In genomic region chr14:24297190-24297964, GRCh38 we compare ENCODE assay signal across 8 cellular contexts. TPM values are rescaled to one million over a fixed set of nuclear protein-coding genes. Genes with fewer than 3 reads are reported as not detected.
DNase-seq lines count a peak whose midpoint lies in the region; ATAC-seq and TF ChIP-seq lines count a peak whose summit lies in the region.

No MANE protein-coding gene starts in this region.

- H3K9me3 ChIP-seq in IMR-90 (ENCODE audit: control insufficient read depth, insufficient read depth, low read length): no peaks in the 10 kb centered on the region
- no peaks in the 10 kb centered on the region for H3K9me3 ChIP-seq in tibial nerve
- H3K9me3 ChIP-seq in right cardiac atrium (ENCODE audit: control insufficient read depth, low read length): no peaks in the 10 kb centered on the region

- no peak for TF ChIP-seq EP300 in tibial nerve (IDR thresholded peaks at IDR 0.05)

- no peak overlapping the region for H2AFZ ChIP-seq in IMR-90 (replicated peaks; ENCODE audit: low read length, poor library complexity)

- no peak overlapping the region for H3K14ac ChIP-seq in IMR-90 (replicated peaks; ENCODE audit: low read depth, low read length)

- no peak overlapping the region for H2BK5ac ChIP-seq in IMR-90 (ENCODE audit: low read depth, low read length, poor library complexity, severe bottlenecking)

- H3K56ac ChIP-seq in IMR-90 (ENCODE audit: extremely low read depth, insufficient read depth, low read length): no peak overlapping the region

- no peak overlapping the region for H2AK5ac ChIP-seq in IMR-90 (ENCODE audit: low read depth, low read length)

- no TSS peak for BruUV-seq in IMR-90 (replicated peaks; lab: Mats Ljungman, UMichigan)

- H2BK15ac ChIP-seq in IMR-90 (ENCODE audit: low read depth, low read length): no peak overlapping the region

- no peak overlapping the region for H2BK120ac ChIP-seq in IMR-90 (ENCODE audit: low read depth, low read length)

- TF ChIP-seq CTCF in IMR-90 (conservative IDR thresholded peaks at IDR 0.05; ENCODE audit: low read depth, low read length): peak; percentile 41; the same call in 1 of the 2 replicates
- TF ChIP-seq CTCF in WTC11 (IDR thresholded peaks at IDR 0.05): no peak; the same call in 1 of the 2 replicates
- TF ChIP-seq CTCF in tibial nerve (IDR thresholded peaks at IDR 0.05): peak in 2 of 5 experiments; percentile 8 to 13

- no peak overlapping the region for H2BK20ac ChIP-seq in IMR-90 (ENCODE audit: low read depth, low read length)

- H3K9me1 ChIP-seq in IMR-90 (ENCODE audit: insufficient read depth, low read length): no peaks in the 10 kb centered on the region

- peaks cover 19% of the 10 kb centered on the region for H3K4me1 Mint-ChIP-seq in WTC11
- H3K4me1 Mint-ChIP-seq in immature natural killer cell: peaks cover 49 to 63% of the 10 kb centered on the region in 2 donors

- DNase-seq in DMS53 treated with DMSO at 0.1 percent for 48 hours (lab: John Stamatoyannopoulos, UW; ENCODE audit: unreplicated experiment) (peak; percentile 3), IMR-90 (peak; percentile 28), WTC11 (ENCODE audit: low spot score) (no peak), immature natural killer cell (no peak), cerebellum (ENCODE audit: low spot score) (no peak), tibial nerve (ENCODE audit: low spot score in 2 of 2) (no peak), right cardiac atrium (no peak)

- TF ChIP-seq RAD21 in IMR-90 (IDR thresholded peaks at IDR 0.05; ENCODE audit: low read length): no peak

- H3K27ac ChIP-seq in IMR-90 (ENCODE audit: insufficient read depth, low read length) (no peak overlapping the region), tibial nerve (no peak overlapping the region), right cardiac atrium (ENCODE audit: low read length) (no peak overlapping the region)

- H4K91ac ChIP-seq in IMR-90 (ENCODE audit: insufficient read depth, low read depth, low read length): no peak overlapping the region

- H3K4me3 ChIP-seq in IMR-90 (ENCODE audit: insufficient read depth, low read depth, low read length) (no peak overlapping the region), tibial nerve (no peak overlapping the region), right cardiac atrium (ENCODE audit: low read length) (no peak overlapping the region)

- H2AK9ac ChIP-seq in IMR-90 (replicated peaks; ENCODE audit: low read depth, low read length, poor library complexity): peak overlapping the region; percentile 74

- POLR2A ChIA-PET in IMR-90 (lab: Charles Lee; ENCODE audit: unreplicated experiment) (interaction anchor here (0.6 to 1.9 kb wide), 2 partner anchors 55 to 109 kb away, joined by 3 to 6 read pairs; partner anchors contain the start of genes IPO4 and TINF2), WTC11 (lab: Charles Lee) (interaction anchor here (0.6 to 3.6 kb wide), 5 partner anchors 10 to 134 kb away, joined by 3 to 13 read pairs (median 3); partner anchors contain the start of genes CHMP4A, CIDEB, RABGGTA and TINF2)

- H3K4me3 Mint-ChIP-seq in WTC11: no peak overlapping the region; the same call in 1 of the 2 replicates
- no peak overlapping the region for H3K4me3 Mint-ChIP-seq in immature natural killer cell

- CTCF ChIA-PET in IMR-90 (lab: Yijun Ruan, JAX): interaction anchor here (0.5 to 3.0 kb wide), 8 partner anchors 11 to 182 kb away, joined by 3 to 23 read pairs (median 4); partner anchors contain the start of genes CIDEB, IPO4, LTB4R2 and TINF2
- CTCF ChIA-PET in WTC11 (lab: Charles Lee): interaction anchor here (0.6 to 8.2 kb wide), 30 partner anchors 9 to 246 kb away, joined by 3 to 165 read pairs (median 7); partner anchors contain the start of genes ADCY4, CARMIL3, CIDEB and EMC9

- H4K5ac ChIP-seq in IMR-90 (ENCODE audit: low read depth, low read length): no peak overlapping the region

- TF ChIP-seq POLR2A in IMR-90 (IDR thresholded peaks at IDR 0.05; ENCODE audit: low read depth, low read length) (no peak), tibial nerve (IDR thresholded peaks at IDR 0.05) (no peak)

- H3K4me2 ChIP-seq in IMR-90 (ENCODE audit: low read depth, low read length): no peak overlapping the region

- no peaks in the 10 kb centered on the region for H3K9me3 Mint-ChIP-seq in WTC11
- H3K9me3 Mint-ChIP-seq in immature natural killer cell: no peaks in the 10 kb centered on the region

- H3K4ac ChIP-seq in IMR-90 (ENCODE audit: low read depth, low read length): no peak overlapping the region

- no peak overlapping the region for H4K8ac ChIP-seq in IMR-90 (ENCODE audit: low read depth in 2 of 2, low read length in 2 of 2)

- intact Hi-C loops in IMR-90 (cut with micrococcal nuclease): loop anchor here (1.0 to 10.0 kb wide), 6 partner anchors 26 to 313 kb away; partner anchors contain the start of genes DHRS4L2, MDP1, PSME2 and RABGGTA
- intact Hi-C loops in right cardiac atrium (cut with DNase I): loop anchor here (2.0 to 10.0 kb wide), 4 partner anchors 50 to 55 kb away; partner anchors contain the start of gene TINF2 (in 3 of the 4)

- H3K4me1 ChIP-seq in IMR-90 (ENCODE audit: control insufficient read depth, insufficient read depth, low read length) (peaks cover 9% of the 10 kb centered on the region), tibial nerve (peaks cover 0 to 48% (median 13%) of the 10 kb centered on the region in 4 donors), right cardiac atrium (ENCODE audit: control insufficient read depth, insufficient read depth, low read length) (peaks cover 10% of the 10 kb centered on the region)

- H3K27me3 Mint-ChIP-seq in WTC11 (ENCODE audit: low read depth) (0 out of 2 replicates have a peak, but pooled peaks cover 3% of the 10 kb centered on the region), immature natural killer cell (ENCODE audit: low read depth in 3 of 3) (peaks cover 2 to 8% (median 8%) of the 10 kb centered on the region in 3 donors)

- no peak overlapping the region for H3K9ac ChIP-seq in IMR-90 (ENCODE audit: low read depth, low read length)

- no peak overlapping the region for H3K23ac ChIP-seq in IMR-90 (ENCODE audit: low read depth, low read length)

- H4K20me1 ChIP-seq in IMR-90 (ENCODE audit: insufficient read depth, low read length): no peaks in the 10 kb centered on the region

- no peak overlapping the region for H3K18ac ChIP-seq in IMR-90 (ENCODE audit: low read depth, low read length)

- H3K79me1 ChIP-seq in IMR-90 (ENCODE audit: low read depth in 1 of 2, low read length in 2 of 2): peaks cover 21 to 51% of the 10 kb centered on the region in 2 experiments

- H3K36me3 Mint-ChIP-seq in WTC11: peaks cover 11% of the 10 kb centered on the region
- peaks cover 13 to 41% (median 14%) of the 10 kb centered on the region in 3 donors for H3K36me3 Mint-ChIP-seq in immature natural killer cell

- peak overlapping the region; percentile 83 for H3K27ac Mint-ChIP-seq in WTC11
- H3K27ac Mint-ChIP-seq in immature natural killer cell: peak overlapping the region; percentile 73 to 96 (median 82)

- dilution Hi-C loops in IMR-90 (cut with HindIII; ENCODE audit: low sequenced_read_pairs, unreplicated experiment): no loop called here

- H3K27me3 ChIP-seq in IMR-90 (ENCODE audit: control insufficient read depth, insufficient read depth, low read length) (no peaks in the 10 kb centered on the region), tibial nerve (no peaks in the 10 kb centered on the region), right cardiac atrium (ENCODE audit: control insufficient read depth, insufficient read depth) (no peaks in the 10 kb centered on the region)

- 49% methylated on average over 4 of the region's 5 CpGs; no CpG with 5 or more reads in 1 of the 2 experiments for WGBS in IMR-90 (ENCODE audit: extremely low coverage in 2 of 2, insufficient read length in 1 of 2), 2 experiments
- 42 to 47% methylated on average over 5 of the region's 5 CpGs for WGBS in tibial nerve, 2 donors
- 50% methylated on average over 5 of the region's 5 CpGs for WGBS in right cardiac atrium

- ATAC-seq in GM19438 (IDR thresholded peaks at IDR 0.05; ENCODE audit: low read depth, unreplicated experiment) (peak; percentile 7), IMR-90 (ENCODE audit: low read depth) (no peak), WTC11 (0 out of 2 replicates have a peak, but pooled peaks have one; percentile 13), right cardiac atrium (no peak)

- in situ Hi-C loops in IMR-90 (cut with MboI; ENCODE audit: low sequenced_read_pairs): loop anchor here (5.0 kb wide), 1 partner anchor 55 kb away; the partner anchor contains the start of gene TINF2

- H3K36me3 ChIP-seq in IMR-90 (ENCODE audit: control insufficient read depth, insufficient read depth, low read length): peaks cover 16% of the 10 kb centered on the region
- H3K36me3 ChIP-seq in tibial nerve: peaks cover 0 to 47% (median 14%) of the 10 kb centered on the region in 3 donors

RNA-seq across cellular contexts. Expression of gene DHRS1, which starts 2.2 kb away (rescaled TPM):
- total RNA-seq in IMR-90 (2012; rRNA removed) (13.1 and 15.8 TPM in 2 replicates), WTC11 (2021) (13.9 to 16.7 TPM (median 15.4 TPM) in 3 replicates), cerebellum (7.9 TPM), tibial nerve (10 to 100 TPM; 15.7 to 43.5 (median 22.6) TPM), right cardiac atrium (10 to 100 TPM in 2 of 4 donors, 1 to 10 TPM in 2; 5.9 to 12.0 (median 10.4) TPM)
- polyA plus RNA-seq in IMR-90 (2012; rRNA removed) (34.7 and 38.6 TPM in 2 replicates), immature natural killer cell (10 to 100 TPM; 31.4 to 35.9 (median 31.7) TPM), right cardiac atrium (7.2 TPM)
- polyA plus RNA-seq in IMR-90 (2012; cell fraction: cytosol; rRNA removed): 41.5 and 62.4 TPM in 2 replicates
- polyA plus RNA-seq in IMR-90 (2012; cell fraction: nucleus; rRNA removed; ENCODE audit: low replicate concordance): 109 and 123 TPM in 2 replicates

RNA-seq across cellular contexts. Expression of gene NOP9, which starts 2.3 kb away (rescaled TPM):
- total RNA-seq in IMR-90 (2012; rRNA removed): 22.5 and 25.8 TPM in 2 replicates
- 11.7 and 11.8 TPM in 2 replicates for polyA plus RNA-seq in IMR-90 (2012; rRNA removed)
- polyA plus RNA-seq in IMR-90 (2012; cell fraction: cytosol; rRNA removed): 6.1 and 6.8 TPM in 2 replicates
- polyA plus RNA-seq in IMR-90 (2012; cell fraction: nucleus; rRNA removed; ENCODE audit: low replicate concordance): 15.1 and 18.3 TPM in 2 replicates
- 34.3 to 44.4 TPM (median 35.0 TPM) in 3 replicates for total RNA-seq in WTC11 (2021)
- 1 to 10 TPM in 2 of 3 donors, not detected in 1; 1.4 to 2.4 TPM for polyA plus RNA-seq in immature natural killer cell
- 17.7 TPM for total RNA-seq in cerebellum
- total RNA-seq in tibial nerve: 10 to 100 TPM; 17.0 to 24.9 (median 20.4) TPM
- 10 to 100 TPM; 19.2 to 20.3 (median 19.6) TPM for total RNA-seq in right cardiac atrium
- polyA plus RNA-seq in right cardiac atrium: 9.6 TPM

RNA-seq across cellular contexts. Expression of gene CIDEB, which starts 10.4 kb away (rescaled TPM):
- under 0.01 TPM in 2 replicates for total RNA-seq in IMR-90 (2012; rRNA removed)
- 0.19 TPM in 2 replicates for polyA plus RNA-seq in IMR-90 (2012; rRNA removed)
- polyA plus RNA-seq in IMR-90 (2012; cell fraction: cytosol; rRNA removed): 0.06 and 0.14 TPM in 2 replicates
- 0.26 and 0.33 TPM in 2 replicates for polyA plus RNA-seq in IMR-90 (2012; cell fraction: nucleus; rRNA removed; ENCODE audit: low replicate concordance)
- total RNA-seq in WTC11 (2021): 4.7 to 6.1 TPM (median 5.6 TPM) in 3 replicates
- polyA plus RNA-seq in immature natural killer cell: 10 to 100 TPM; 31.6 to 81.9 (median 52.1) TPM
- 5.8 TPM for total RNA-seq in cerebellum
- total RNA-seq in tibial nerve: 10 to 100 TPM in 3 of 4 donors, 1 to 10 TPM in 1; 9.4 to 34.5 (median 14.2) TPM
- 1 to 10 TPM; 5.8 to 8.5 (median 6.9) TPM for total RNA-seq in right cardiac atrium
- 3.6 TPM for polyA plus RNA-seq in right cardiac atrium

RNA-seq across cellular contexts. Expression of gene LTB4R2, which starts 12.6 kb away (rescaled TPM):
- total RNA-seq in IMR-90 (2012; rRNA removed) (0.56 and 0.72 TPM in 2 replicates), WTC11 (2021) (9.1 to 12.9 TPM (median 9.8 TPM) in 3 replicates), cerebellum (4.0 TPM), tibial nerve (10 to 100 TPM; 15.5 to 31.5 (median 20.2) TPM), right cardiac atrium (1 to 10 TPM; 1.2 to 2.1 (median 1.4) TPM)
- polyA plus RNA-seq in IMR-90 (2012; rRNA removed) (1.7 and 2.0 TPM in 2 replicates), immature natural killer cell (1 to 10 TPM; 2.1 to 4.9 (median 3.9) TPM), right cardiac atrium (0.66 TPM)
- polyA plus RNA-seq in IMR-90 (2012; cell fraction: cytosol; rRNA removed): 0.49 and 0.66 TPM in 2 replicates
- 17.9 and 66.1 TPM in 2 replicates for polyA plus RNA-seq in IMR-90 (2012; cell fraction: nucleus; rRNA removed; ENCODE audit: low replicate concordance)

RNA-seq across cellular contexts. Expression of gene LTB4R, which starts 13.9 kb away (rescaled TPM):
- total RNA-seq in IMR-90 (2012; rRNA removed) (0.18 and 0.28 TPM in 2 replicates), WTC11 (2021) (6.9 to 9.4 TPM (median 7.6 TPM) in 3 replicates), cerebellum (3.5 TPM), tibial nerve (10 to 100 TPM in 3 of 4 donors, 1 to 10 TPM in 1; 8.4 to 14.4 (median 11.8) TPM), right cardiac atrium (1 to 10 TPM; 2.2 to 3.1 (median 2.4) TPM)
- polyA plus RNA-seq in IMR-90 (2012; rRNA removed) (2.3 TPM in 2 replicates), immature natural killer cell (10 to 100 TPM; 12.4 to 13.7 (median 12.7) TPM), right cardiac atrium (1.6 TPM)
- polyA plus RNA-seq in IMR-90 (2012; cell fraction: cytosol; rRNA removed): 0.10 and 0.38 TPM in 2 replicates
- polyA plus RNA-seq in IMR-90 (2012; cell fraction: nucleus; rRNA removed; ENCODE audit: low replicate concordance): 26.7 and 90.3 TPM in 2 replicates

Comparison
In these comparisons a context has a peak if more than half of its experiments do, and no peak if none do; other contexts are left out.
1. DNase-seq: peak in DMS53 treated with DMSO at 0.1 percent for 48 hours (single experiment) and IMR-90 (single experiment); none in WTC11 (single experiment), immature natural killer cell (0 of 3), cerebellum (single experiment), tibial nerve (0 of 2) and right cardiac atrium (0 of 3).
2. ATAC-seq: peak in GM19438 (single experiment) and WTC11 (single experiment); none in IMR-90 (single experiment) and right cardiac atrium (0 of 2).